21 cellular contexts compared by ENCODE assay signal in genomic region chr13:32713397-32713796, GRCh38.
A peak's percentile ranks its signal among the peaks of the same experiment; 100 is the strongest.
DNase-seq lines count a peak whose midpoint lies in the region; ATAC-seq, FAIRE-seq and TF ChIP-seq lines count a peak whose summit lies in the region.
"Had no signal": no experiment of that assay in that cellular context is flagged by ENCODE, and none has a peak within 500 bp of the region (broad histone marks: within the 10 kb centered on the region; RNA-seq: fewer than 3 reads in every experiment).

No MANE protein-coding gene starts in this region.

- no peak for DNase-seq in activated T-cell treated with anti-CD3 and anti-CD28 coated beads, Interleukin-2, amount 50 U/mL, for 72 hours
- no peak for DNase-seq in activated T-cell treated with anti-CD3 and anti-CD28 coated beads for 4 hours
- DNase-seq in Caco-2: no peak
- DNase-seq in GM19238 (ENCODE audit: insufficient read length, low spot score): no peak
- DNase-seq in type B pancreatic cell (ENCODE audit: extremely low spot score, unreplicated experiment): no peak
- no peak for DNase-seq in tibial artery
- DNase-seq: 8988T; CD8-positive, alpha-beta T cell; DMS 273 treated with DMSO at 0.1 percent for 48 hours; DMS53; DND-41; EL; IMR-90 had no signal

- TF ChIP-seq CTCF in Caco-2 (IDR thresholded peaks at IDR 0.05; ENCODE audit: insufficient read depth in 1 of 2, low read depth in 1 of 2, low read length in 1 of 2, severe bottlenecking in 1 of 2, unreplicated experiment in 1 of 2) (no peak), type B pancreatic cell (conservative IDR thresholded peaks at IDR 0.05) (no peak), tibial artery (IDR thresholded peaks at IDR 0.05) (no peak)

- H3K27ac ChIP-seq in HUES48 (ENCODE audit: low read depth, low read length) (peak overlapping the region; percentile 79), tibial artery (no peak overlapping the region)
- H3K27ac ChIP-seq: BLaER1 treated with 17β-estradiol and CSF1 and Interleukin-3, amounts not matched to agents 10 nM and 100 nM had no signal

- H3K36me3 Mint-ChIP-seq in activated T-cell treated with anti-CD3 and anti-CD28 coated beads, Interleukin-2, amount 50 U/mL, for 72 hours (ENCODE audit: insufficient read depth in 2 of 2): peaks cover 26 to 49% of the 10 kb centered on the region in 2 donors
- H3K36me3 Mint-ChIP-seq in Caco-2 (ENCODE audit: insufficient read depth, unreplicated experiment): peaks cover 66% of the 10 kb centered on the region
- H3K36me3 Mint-ChIP-seq in type B pancreatic cell: peaks cover 48% of the 10 kb centered on the region

- H3K4me3 ChIP-seq in Caco-2 (ENCODE audit: low read depth, low read length) (no peak overlapping the region), HUES48 (ENCODE audit: low read depth, low read length) (no peak overlapping the region; the same call in 1 of the 2 replicates), tibial artery (no peak overlapping the region)
- H3K4me3 ChIP-seq: HAP-1, K562 had no signal

- H3K4me1 ChIP-seq in Caco-2 (peaks cover 17% of the 10 kb centered on the region), HUES48 (ENCODE audit: control insufficient read depth, insufficient read depth, low read length) (no peaks in the 10 kb centered on the region), tibial artery (no peaks in the 10 kb centered on the region)
- H3K4me1 ChIP-seq: BLaER1 treated with 17β-estradiol and CSF1 and Interleukin-3, amounts not matched to agents 10 nM and 100 nM; HAP-1 had no signal

- H3K9me3 Mint-ChIP-seq in activated T-cell treated with anti-CD3 and anti-CD28 coated beads, Interleukin-2, amount 50 U/mL, for 72 hours: peaks cover 7 to 10% of the 10 kb centered on the region in 2 donors
- H3K9me3 Mint-ChIP-seq in Caco-2 (ENCODE audit: unreplicated experiment) (peaks cover 20% of the 10 kb centered on the region), type B pancreatic cell (peaks cover 15% of the 10 kb centered on the region)

- H3K4me1 Mint-ChIP-seq in activated T-cell treated with anti-CD3 and anti-CD28 coated beads, Interleukin-2, amount 50 U/mL, for 72 hours (ENCODE audit: low read depth): no peaks in the 10 kb centered on the region
- H3K4me1 Mint-ChIP-seq in Caco-2 (ENCODE audit: low read depth, unreplicated experiment) (peaks cover 16% of the 10 kb centered on the region), type B pancreatic cell (ENCODE audit: unreplicated experiment) (no peaks in the 10 kb centered on the region)
- H3K4me1 Mint-ChIP-seq: B cell had no signal

- H3K27me3 ChIP-seq in Caco-2 (replicated peaks; ENCODE audit: control insufficient read depth, insufficient read depth, low read length) (no peaks in the 10 kb centered on the region), HUES48 (ENCODE audit: control insufficient read depth, insufficient read depth, low read length) (no peaks in the 10 kb centered on the region), tibial artery (no peaks in the 10 kb centered on the region)
- H3K27me3 ChIP-seq: BLaER1 treated with 17β-estradiol and CSF1 and Interleukin-3, amounts not matched to agents 10 nM and 100 nM had no signal

- no peak for ATAC-seq in activated T-cell treated with anti-CD3 and anti-CD28 coated beads, Interleukin-2, amount 50 U/mL, for 72 hours (replicated peaks in 1 of 2)
- ATAC-seq: CD8-positive, alpha-beta T cell; K562 had no signal

- H3K9me3 ChIP-seq in Caco-2 (peaks cover 25% of the 10 kb centered on the region), HUES48 (ENCODE audit: control insufficient read depth, insufficient read depth, low read length) (peaks cover 30% of the 10 kb centered on the region), tibial artery (no peaks in the 10 kb centered on the region)

- intact Hi-C loops in Caco-2 (cut with micrococcal nuclease; ENCODE audit: unreplicated experiment): no loop called here
- intact Hi-C loops in tibial artery (cut with DNase I; ENCODE audit: low total_unique reads): no loop called here

- CTCF ChIA-PET in Caco-2 (lab: Charles Lee): interaction anchor here (0.5 kb wide), 1 partner anchor 302 kb away, joined by 7 read pairs; no protein-coding TSS in a partner anchor

- H3K9ac ChIP-seq in HUES48 (ENCODE audit: low read depth, low read length): no peak overlapping the region
- H3K9ac ChIP-seq: BLaER1 treated with 17β-estradiol and CSF1 and Interleukin-3, amounts not matched to agents 10 nM and 100 nM had no signal

- BruUV-seq in Caco-2 (replicated peaks; lab: Mats Ljungman, UMichigan): no TSS peak

- peak overlapping the region; percentile 82 for H3K27ac Mint-ChIP-seq in activated T-cell treated with anti-CD3 and anti-CD28 coated beads, Interleukin-2, amount 50 U/mL, for 72 hours
- H3K27ac Mint-ChIP-seq in Caco-2 (ENCODE audit: unreplicated experiment): peak overlapping the region; percentile 77
- H3K27ac Mint-ChIP-seq in type B pancreatic cell: no peak overlapping the region
- H3K27ac Mint-ChIP-seq: B cell; CD8-positive, alpha-beta T cell had no signal

- H3K4me3 Mint-ChIP-seq in activated T-cell treated with anti-CD3 and anti-CD28 coated beads, Interleukin-2, amount 50 U/mL, for 72 hours: no peak overlapping the region
- H3K4me3 Mint-ChIP-seq in Caco-2 (ENCODE audit: unreplicated experiment) (peak overlapping the region; percentile 42), type B pancreatic cell (no peak overlapping the region)
- H3K4me3 Mint-ChIP-seq: B cell; CD8-positive, alpha-beta T cell had no signal

- POLR2A ChIA-PET in Caco-2 (lab: Charles Lee): no interaction called here

- H3K27me3 Mint-ChIP-seq in activated T-cell treated with anti-CD3 and anti-CD28 coated beads, Interleukin-2, amount 50 U/mL, for 72 hours (ENCODE audit: low read depth): no peaks in the 10 kb centered on the region
- H3K27me3 Mint-ChIP-seq in Caco-2 (ENCODE audit: insufficient read depth, unreplicated experiment) (no peaks in the 10 kb centered on the region), type B pancreatic cell (no peaks in the 10 kb centered on the region)
- H3K27me3 Mint-ChIP-seq: B cell had no signal

- peak; percentile 60 for FAIRE-seq in islet of Langerhans (lab: Jason Lieb, UNC)
- FAIRE-seq: GM12891, H1, K562 had no signal

- H3K36me3 ChIP-seq in Caco-2 (ENCODE audit: control insufficient read depth, insufficient read depth, low read length) (no peaks in the 10 kb centered on the region; the same call in 1 of the 2 replicates), HUES48 (ENCODE audit: control insufficient read depth, insufficient read depth, low read length) (peaks cover 52% of the 10 kb centered on the region), tibial artery (peaks cover 34 to 48% (median 44%) of the 10 kb centered on the region in 3 donors)
